24 cellular contexts compared by ENCODE assay signal in genomic region chr2:38262514-38262871, GRCh38.
DNase-seq lines count a peak whose midpoint lies in the region; ATAC-seq, FAIRE-seq and TF ChIP-seq lines count a peak whose summit lies in the region.
"Had no signal": no experiment of that assay in that cellular context is flagged by ENCODE, and none has a peak within 500 bp of the region (broad histone marks: within the 10 kb centered on the region; RNA-seq: fewer than 3 reads in every experiment).

No MANE protein-coding gene starts in this region.

- CTCF ChIA-PET in GM12878 (lab: Yijun Ruan, JAX) = interaction anchor here (0.6 to 4.5 kb wide), 2 partner anchors 12 to 252 kb away, joined by 3 to 26 read pairs; no protein-coding TSS in a partner anchor

- H3K4me1 Mint-ChIP-seq in activated T-cell treated with anti-CD3 and anti-CD28 coated beads, Interleukin-2, amount 50 U/mL, for 4 hours (ENCODE audit: low read depth) = peaks cover 29% of the 10 kb centered on the region
- H3K4me1 Mint-ChIP-seq in activated T-cell treated with anti-CD3 and anti-CD28 coated beads, Interleukin-2, amount 50 U/mL, for 72 hours (ENCODE audit: low read depth) = peaks cover 36% of the 10 kb centered on the region
- H3K4me1 Mint-ChIP-seq in nephron = peaks cover 47% of the 10 kb centered on the region

- peaks cover 4% of the 10 kb centered on the region for H3K36me3 Mint-ChIP-seq in activated T-cell treated with anti-CD3 and anti-CD28 coated beads, Interleukin-2, amount 50 U/mL, for 4 hours (ENCODE audit: insufficient read depth)
- H3K36me3 Mint-ChIP-seq in activated T-cell treated with anti-CD3 and anti-CD28 coated beads, Interleukin-2, amount 50 U/mL, for 72 hours (ENCODE audit: insufficient read depth in 2 of 2) = peaks cover 0 to 9% of the 10 kb centered on the region in 2 donors
- H3K36me3 Mint-ChIP-seq in nephron (ENCODE audit: low read depth) = no peaks in the 10 kb centered on the region

- no TSS peak for BruUV-seq in GM12878 (replicated peaks; lab: Mats Ljungman, UMichigan)

- no peaks in the 10 kb centered on the region for H4K20me1 ChIP-seq in GM12878 (ENCODE audit: control insufficient read depth, insufficient read depth)
- H4K20me1 ChIP-seq: BLaER1 had no signal

- no peak for TF ChIP-seq CTCF in GM12878 (IDR thresholded peaks at IDR 0.05 in 2 of 3, conservative IDR thresholded peaks at IDR 0.05 in 1 of 3; ENCODE audit: control insufficient read depth in 2 of 3, extremely low read depth in 1 of 3, insufficient read depth in 1 of 3, low read depth in 3 of 3, low read length in 3 of 3)
- TF ChIP-seq CTCF in nephron (IDR thresholded peaks at IDR 0.05; ENCODE audit: unreplicated experiment in 3 of 3) = no peak
- no peak for TF ChIP-seq CTCF in thyroid gland (IDR thresholded peaks at IDR 0.05)

- peaks cover 22% of the 10 kb centered on the region for H3K27me3 Mint-ChIP-seq in activated T-cell treated with anti-CD3 and anti-CD28 coated beads, Interleukin-2, amount 50 U/mL, for 4 hours (ENCODE audit: low read depth)
- H3K27me3 Mint-ChIP-seq in activated T-cell treated with anti-CD3 and anti-CD28 coated beads, Interleukin-2, amount 50 U/mL, for 72 hours (ENCODE audit: low read depth) = no peaks in the 10 kb centered on the region
- H3K27me3 Mint-ChIP-seq in nephron (ENCODE audit: low read depth) = peaks cover 12% of the 10 kb centered on the region

- no peaks in the 10 kb centered on the region for H3K27me3 ChIP-seq in GM12878 (replicated peaks in 1 of 2; ENCODE audit: control insufficient read depth in 2 of 2, insufficient read depth in 2 of 2, low read length in 1 of 2)
- H3K27me3 ChIP-seq in thyroid gland = no peaks in the 10 kb centered on the region
- H3K27me3 ChIP-seq: BLaER1, SJCRH30 had no signal

- H3K36me3 ChIP-seq in GM12878 (ENCODE audit: control insufficient read depth in 2 of 2, insufficient read depth in 2 of 2, low read length in 1 of 2) (no peaks in the 10 kb centered on the region; a peak in 1 of 4 replicates), thyroid gland (no peaks in the 10 kb centered on the region)
- H3K36me3 ChIP-seq: BLaER1, SJCRH30 had no signal

- ATAC-seq in activated T-cell treated with anti-CD3 and anti-CD28 coated beads, Interleukin-2, amount 50 U/mL, for 4 hours = no peak
- no peak for ATAC-seq in activated T-cell treated with anti-CD3 and anti-CD28 coated beads, Interleukin-2, amount 50 U/mL, for 72 hours (replicated peaks in 1 of 2)
- ATAC-seq in GM12878 = no peak
- ATAC-seq in HG03565 (IDR thresholded peaks at IDR 0.05; ENCODE audit: unreplicated experiment) = no peak
- ATAC-seq: HepG2 had no signal

- peaks cover 8% of the 10 kb centered on the region for H3K9me3 Mint-ChIP-seq in activated T-cell treated with anti-CD3 and anti-CD28 coated beads, Interleukin-2, amount 50 U/mL, for 4 hours
- H3K9me3 Mint-ChIP-seq in activated T-cell treated with anti-CD3 and anti-CD28 coated beads, Interleukin-2, amount 50 U/mL, for 72 hours = peaks cover 0 to 4% of the 10 kb centered on the region in 2 donors
- no peaks in the 10 kb centered on the region for H3K9me3 Mint-ChIP-seq in nephron
- H3K9me3 Mint-ChIP-seq: CD4-positive, alpha-beta T cell had no signal

- no peak overlapping the region for H3K4me3 ChIP-seq in GM12878
- no peak overlapping the region for H3K4me3 ChIP-seq in thyroid gland (replicated peaks in 1 of 3)
- H3K4me3 ChIP-seq: BLaER1, SJCRH30 had no signal

- FAIRE-seq in GM12878 (lab: Jason Lieb, UNC) = no peak
- FAIRE-seq: H54, HepG2, RCC 7860 had no signal

- DNase-seq in activated T-cell treated with anti-CD3 and anti-CD28 coated beads, Interleukin-2, amount 50 U/mL, for 4 hours = no peak
- no peak for DNase-seq in activated T-cell treated with anti-CD3 and anti-CD28 coated beads, Interleukin-2, amount 50 U/mL, for 72 hours
- DNase-seq in GM12878 (ENCODE audit: low read depth, low spot score) = no peak
- DNase-seq in thyroid gland = peak; percentile 39 to 55
- DNase-seq in kidney tubule cell (ENCODE audit: low spot score) = no peak
- DNase-seq: CD4-positive, alpha-beta T cell; COR-L47; DND-41; KBM-7; MM.1S; NCI-H1048; NCI-H1417 treated with DMSO at 0.1 percent for 48 hours; NCI-H187; NCI-H446; NCI-H526; OCI-M1 had no signal

- SMC1A ChIA-PET in GM12878 (lab: Charles Lee; ENCODE audit: uncharacterized antibody, unreplicated experiment) = interaction anchor here (0.9 to 5.3 kb wide), 3 partner anchors 12 to 238 kb away, joined by 3 to 43 read pairs (median 4); no protein-coding TSS in a partner anchor

- H3K4me2 ChIP-seq in GM12878 (ENCODE audit: control insufficient read depth, insufficient read depth) = no peak overlapping the region; the same call in 1 of the 2 replicates
- H3K4me2 ChIP-seq: BLaER1 had no signal

- no peaks in the 10 kb centered on the region for H3K79me2 ChIP-seq in GM12878 (ENCODE audit: control insufficient read depth, insufficient read depth, low read length)

- TF ChIP-seq POLR2A in GM12878 (IDR thresholded peaks at IDR 0.05; ENCODE audit: low read depth, low read length) (no peak), thyroid gland (IDR thresholded peaks at IDR 0.05) (no peak)

- 74% methylated on average over 7 of the region's 7 CpGs for WGBS in GM12878 (ENCODE audit: insufficient coverage, insufficient replicate concordance, low lambda C conversion rate, missing lambda C conversion rate)
- 85 to 92% methylated on average over 7 of the region's 7 CpGs for WGBS in thyroid gland, 2 donors

- POLR2A ChIA-PET in GM12878 (lab: Charles Lee) = no interaction called here

- RAD21 ChIA-PET in GM12878 (lab: Charles Lee; ENCODE audit: unreplicated experiment) = no interaction called here

- H2AFZ ChIP-seq in GM12878 (ENCODE audit: control insufficient read depth, low read depth, low read length) = no peak overlapping the region

- H3K4me1 ChIP-seq in GM12878 (ENCODE audit: control insufficient read depth, insufficient read depth, low read length) (peaks cover 32% of the 10 kb centered on the region), thyroid gland (peaks cover 0 to 3% of the 10 kb centered on the region in 2 donors)
- H3K4me1 ChIP-seq: BLaER1 had no signal

- H3K9ac ChIP-seq in GM12878 (ENCODE audit: control insufficient read depth, insufficient read depth, low read length) = no peak overlapping the region; the same call in 1 of the 2 replicates
- H3K9ac ChIP-seq: BLaER1 had no signal

- intact Hi-C loops in GM12878 (cut with micrococcal nuclease; ENCODE audit: unreplicated experiment) = loop anchor here (1.0 to 5.0 kb wide), 4 partner anchors 95 to 226 kb away; partner anchors contain the start of gene CYP1B1
- intact Hi-C loops in thyroid gland (cut with DNase I) = no loop called here

- no peak for TF ChIP-seq EP300 in GM12878 (IDR thresholded peaks at IDR 0.05; ENCODE audit: borderline replicate concordance in 1 of 2, control insufficient read depth in 1 of 2, low read depth in 2 of 2, low read length in 2 of 2)

- peaks cover 11% of the 10 kb centered on the region; the same call in 2 of the 3 replicates for H3K9me3 ChIP-seq in GM12878 (replicated peaks; ENCODE audit: control insufficient read depth, insufficient read depth, low read length)
- no peaks in the 10 kb centered on the region for H3K9me3 ChIP-seq in thyroid gland
- H3K9me3 ChIP-seq: SJCRH30 had no signal

- peak overlapping the region; percentile 52 for H3K4me3 Mint-ChIP-seq in activated T-cell treated with anti-CD3 and anti-CD28 coated beads, Interleukin-2, amount 50 U/mL, for 4 hours
- no peak overlapping the region for H3K4me3 Mint-ChIP-seq in activated T-cell treated with anti-CD3 and anti-CD28 coated beads, Interleukin-2, amount 50 U/mL, for 72 hours
- no peak overlapping the region for H3K4me3 Mint-ChIP-seq in nephron
- H3K4me3 Mint-ChIP-seq: CD4-positive, alpha-beta T cell had no signal

- in situ Hi-C loops in GM12878 (cut with MboI) = no loop called here

- H3K27ac Mint-ChIP-seq in activated T-cell treated with anti-CD3 and anti-CD28 coated beads, Interleukin-2, amount 50 U/mL, for 72 hours = no peak overlapping the region
- peak overlapping the region; percentile 67 to 99 (median 98) for H3K27ac Mint-ChIP-seq in nephron
- H3K27ac Mint-ChIP-seq: CD4-positive, alpha-beta T cell had no signal

- no peak for TF ChIP-seq RAD21 in GM12878 (IDR thresholded peaks at IDR 0.05; ENCODE audit: insufficient read depth, low read depth, low read length)

- peak overlapping the region; percentile 78 for H3K27ac ChIP-seq in GM12878 (ENCODE audit: control insufficient read depth, insufficient read depth)
- H3K27ac ChIP-seq in thyroid gland = no peak overlapping the region
- H3K27ac ChIP-seq: BLaER1, HL-60, SJCRH30 had no signal

TF ChIP-seq in GM12878, 131 proteins besides CTCF, POLR2A, EP300 and RAD21 (continues in another document):
- TF ChIP-seq RFX5 (IDR thresholded peaks at IDR 0.05; ENCODE audit: low read depth, low read length) (no peak), NFYA (IDR thresholded peaks at IDR 0.05; ENCODE audit: borderline replicate concordance, low read depth, low read length) (no peak), MAX (IDR thresholded peaks at IDR 0.05; ENCODE audit: low read depth, low read length) (no peak), ZBTB11 (CRISPR knock-in tag; IDR thresholded peaks at IDR 0.05) (no peak), TCF12 (IDR thresholded peaks at IDR 0.05; ENCODE audit: low read depth, low read length) (no peak)

Comparison
In these comparisons a context has a peak if more than half of its experiments do, and no peak if none do; other contexts are left out.
1. DNase-seq: peak in thyroid gland (2 of 2); none in activated T-cell treated with anti-CD3 and anti-CD28 coated beads, Interleukin-2, amount 50 U/mL, for 4 hours (single experiment), activated T-cell treated with anti-CD3 and anti-CD28 coated beads, Interleukin-2, amount 50 U/mL, for 72 hours (0 of 2), GM12878 (single experiment) and kidney tubule cell (single experiment).